ENCODE assay signal across 13 cellular contexts in genomic region chr2:221502270-221502973, GRCh38.
DNase-seq lines count a peak whose midpoint lies in the region; ATAC-seq, FAIRE-seq and TF ChIP-seq lines count a peak whose summit lies in the region.
"Had no signal": no experiment of that assay in that cellular context is flagged by ENCODE, and none has a peak within 500 bp of the region (broad histone marks: within the 10 kb centered on the region; RNA-seq: fewer than 3 reads in every experiment).

No MANE protein-coding gene starts in this region.

- no peak overlapping the region for H3K4ac ChIP-seq in neuronal stem cell (ENCODE audit: low read length)

- H2BK12ac ChIP-seq in neuronal stem cell (ENCODE audit: low read length): no peak overlapping the region

- H3K9ac ChIP-seq in neuronal stem cell (ENCODE audit: low read depth, low read length, poor library complexity): no peak overlapping the region

- H3K4me3 Mint-ChIP-seq in CD4-positive, CD25-positive, alpha-beta regulatory T cell: no peak overlapping the region
- H3K4me3 Mint-ChIP-seq in HFFc6: peak overlapping the region; percentile 69
- H3K4me3 Mint-ChIP-seq: activated CD8-positive, alpha-beta memory T cell treated with anti-CD3 and anti-CD28 coated beads, Interleukin-2, amount 10 ng/mL, durations not matched to agents 7 days and 5 days had no signal

- peaks cover 7% of the 10 kb centered on the region for H3K36me3 Mint-ChIP-seq in CD4-positive, CD25-positive, alpha-beta regulatory T cell
- H3K36me3 Mint-ChIP-seq in HFFc6 (ENCODE audit: low read depth): peaks cover 18% of the 10 kb centered on the region; the same call in 1 of the 2 replicates
- H3K36me3 Mint-ChIP-seq: activated CD8-positive, alpha-beta memory T cell treated with anti-CD3 and anti-CD28 coated beads, Interleukin-2, amount 10 ng/mL, durations not matched to agents 7 days and 5 days had no signal

- no peak overlapping the region for H2BK5ac ChIP-seq in neuronal stem cell (ENCODE audit: low read length)

- H4K8ac ChIP-seq in neuronal stem cell (ENCODE audit: low read depth, low read length): no peak overlapping the region

- peak overlapping the region in 2 of 3 donors; percentile 5 to 36 for H3K27ac Mint-ChIP-seq in CD4-positive, CD25-positive, alpha-beta regulatory T cell
- H3K27ac Mint-ChIP-seq in HFFc6: peak overlapping the region; percentile 70
- H3K27ac Mint-ChIP-seq: activated CD8-positive, alpha-beta memory T cell treated with anti-CD3 and anti-CD28 coated beads, Interleukin-2, amount 10 ng/mL, durations not matched to agents 7 days and 5 days had no signal

- H3K27me3 ChIP-seq in CD4-positive, CD25-positive, alpha-beta regulatory T cell (ENCODE audit: control insufficient read depth, insufficient read depth, low read length): no peaks in the 10 kb centered on the region
- H3K27me3 ChIP-seq in neuronal stem cell (ENCODE audit: control insufficient read depth in 3 of 3, insufficient read depth in 3 of 3, low read depth in 1 of 3, low read length in 3 of 3) (no peaks in the 10 kb centered on the region), esophagus muscularis mucosa (no peaks in the 10 kb centered on the region)

- no peak overlapping the region for H2AK5ac ChIP-seq in neuronal stem cell (ENCODE audit: low read depth, low read length)

- TF ChIP-seq CTCF in HFFc6 (IDR thresholded peaks at IDR 0.05) (no peak), choroid plexus epithelial cell (conservative IDR thresholded peaks at IDR 0.05; ENCODE audit: low read depth, low read length) (no peak), esophagus muscularis mucosa (IDR thresholded peaks at IDR 0.05) (no peak)

- WGBS in neuronal stem cell (ENCODE audit: extremely low coverage in 2 of 2, insufficient read length in 2 of 2, insufficient replicate concordance in 1 of 2), 2 donors: no CpG with 5 or more reads among the region's 8 CpGs
- WGBS in esophagus muscularis mucosa: 77% methylated on average over 8 of the region's 8 CpGs

- no peak overlapping the region for H4K91ac ChIP-seq in neuronal stem cell (ENCODE audit: low read depth, low read length, poor library complexity)

- H3K9me3 Mint-ChIP-seq in CD4-positive, CD25-positive, alpha-beta regulatory T cell: no peaks in the 10 kb centered on the region
- H3K9me3 Mint-ChIP-seq in HFFc6: no peaks in the 10 kb centered on the region

- H3K4me1 ChIP-seq in CD4-positive, CD25-positive, alpha-beta regulatory T cell (ENCODE audit: control insufficient read depth, insufficient read depth, low read length, poor library complexity, severe bottlenecking): no peaks in the 10 kb centered on the region
- H3K4me1 ChIP-seq in neuronal stem cell (ENCODE audit: control insufficient read depth in 2 of 2, insufficient read depth in 1 of 2, low read depth in 1 of 2, low read length in 2 of 2): peaks cover 15 to 19% of the 10 kb centered on the region in 2 donors
- no peaks in the 10 kb centered on the region for H3K4me1 ChIP-seq in esophagus muscularis mucosa

- H3K9me3 ChIP-seq in CD4-positive, CD25-positive, alpha-beta regulatory T cell (ENCODE audit: control insufficient read depth in 2 of 2, low read length in 2 of 2): no peaks in the 10 kb centered on the region
- H3K9me3 ChIP-seq in neuronal stem cell (replicated peaks in 1 of 2; ENCODE audit: control insufficient read depth in 2 of 2, insufficient read depth in 1 of 2, low read depth in 1 of 2, low read length in 2 of 2) (no peaks in the 10 kb centered on the region), esophagus muscularis mucosa (no peaks in the 10 kb centered on the region)

- no peak overlapping the region for H2AFZ ChIP-seq in neuronal stem cell (ENCODE audit: low read length)

- peaks cover 8 to 17% (median 13%) of the 10 kb centered on the region in 4 donors for H3K4me1 Mint-ChIP-seq in CD4-positive, CD25-positive, alpha-beta regulatory T cell
- peaks cover 34% of the 10 kb centered on the region for H3K4me1 Mint-ChIP-seq in HFFc6 (ENCODE audit: low read depth)

- H3K27me3 Mint-ChIP-seq in CD4-positive, CD25-positive, alpha-beta regulatory T cell: no peaks in the 10 kb centered on the region
- no peaks in the 10 kb centered on the region for H3K27me3 Mint-ChIP-seq in HFFc6 (ENCODE audit: insufficient read depth)
- H3K27me3 Mint-ChIP-seq: activated CD8-positive, alpha-beta memory T cell treated with anti-CD3 and anti-CD28 coated beads, Interleukin-2, amount 10 ng/mL, durations not matched to agents 7 days and 5 days had no signal

- H3K27ac ChIP-seq in CD4-positive, CD25-positive, alpha-beta regulatory T cell (ENCODE audit: insufficient read depth, low read length, poor library complexity, severe bottlenecking): no peak overlapping the region
- peak overlapping the region; percentile 20 for H3K27ac ChIP-seq in neuronal stem cell (replicated peaks; ENCODE audit: low read length)
- no peak overlapping the region for H3K27ac ChIP-seq in esophagus muscularis mucosa (replicated peaks in 1 of 4)

- FAIRE-seq in GM12891 (lab: Jason Lieb, UNC): no peak
- FAIRE-seq: G401.6 had no signal

- ATAC-seq in CD4-positive, CD25-positive, alpha-beta regulatory T cell (ENCODE audit: low read depth in 2 of 2): no peak
- no peak for ATAC-seq in HG02678 (IDR thresholded peaks at IDR 0.05; ENCODE audit: unreplicated experiment)
- ATAC-seq: activated CD8-positive, alpha-beta memory T cell treated with anti-CD3 and anti-CD28 coated beads, Interleukin-2, amount 10 ng/mL, durations not matched to agents 7 days and 5 days had no signal

- no peak overlapping the region for H2BK15ac ChIP-seq in neuronal stem cell (ENCODE audit: low read length)

- H2BK120ac ChIP-seq in neuronal stem cell (ENCODE audit: low read depth, low read length): no peak overlapping the region

- intact Hi-C loops in esophagus muscularis mucosa (cut with DNase I): no loop called here

- H3K18ac ChIP-seq in neuronal stem cell (ENCODE audit: low read length): no peak overlapping the region

- no peak for TF ChIP-seq EP300 in esophagus muscularis mucosa (IDR thresholded peaks at IDR 0.05)

- no peak overlapping the region for H3K4me2 ChIP-seq in neuronal stem cell (ENCODE audit: insufficient read depth, low read length, poor library complexity, severe bottlenecking)

- peaks cover 3% of the 10 kb centered on the region for H3K36me3 ChIP-seq in CD4-positive, CD25-positive, alpha-beta regulatory T cell (ENCODE audit: control insufficient read depth, insufficient read depth, low read length)
- H3K36me3 ChIP-seq in neuronal stem cell (replicated peaks in 1 of 2; ENCODE audit: control insufficient read depth in 2 of 2, insufficient read depth in 2 of 2, low read length in 2 of 2) (peaks cover 0 to 4% of the 10 kb centered on the region in 2 donors), esophagus muscularis mucosa (no peaks in the 10 kb centered on the region)

- DNase-seq in CD4-positive, CD25-positive, alpha-beta regulatory T cell: no peak
- peak; percentile 48 for DNase-seq in HFFc6
- DNase-seq in choroid plexus epithelial cell (ENCODE audit: low read depth): peak; percentile 46
- no peak for DNase-seq in neuronal stem cell (ENCODE audit: low spot score)
- DNase-seq in NCI-H524 treated with DMSO at 0.1 percent for 48 hours (lab: John Stamatoyannopoulos, UW): no peak
- DNase-seq in GM12891 (ENCODE audit: insufficient read length, low spot score): no peak
- DNase-seq in esophagus muscularis mucosa (ENCODE audit: extremely low spot score): no peak
- DNase-seq: activated CD8-positive, alpha-beta memory T cell treated with anti-CD3 and anti-CD28 coated beads, Interleukin-2, amount 10 ng/mL, durations not matched to agents 7 days and 5 days; NCI-H2171; right cardiac atrium; substantia nigra had no signal

- H3K4me3 ChIP-seq in CD4-positive, CD25-positive, alpha-beta regulatory T cell (ENCODE audit: low read depth, low read length): no peak overlapping the region
- H3K4me3 ChIP-seq in choroid plexus epithelial cell (ENCODE audit: low read depth, low read length): no peak overlapping the region
- H3K4me3 ChIP-seq in neuronal stem cell (ENCODE audit: low read length in 2 of 2): no peak overlapping the region
- H3K4me3 ChIP-seq in esophagus muscularis mucosa: no peak overlapping the region

- TF ChIP-seq POLR2A in GM12891 (IDR thresholded peaks at IDR 0.05; ENCODE audit: low read depth, low read length): no peak
- TF ChIP-seq POLR2A in esophagus muscularis mucosa (IDR thresholded peaks at IDR 0.05; ENCODE audit: low read depth): no peak

- no peak overlapping the region for H3K14ac ChIP-seq in neuronal stem cell (ENCODE audit: low read length)

- H3K79me1 ChIP-seq in neuronal stem cell (ENCODE audit: low read depth, low read length): no peaks in the 10 kb centered on the region

- H3K23ac ChIP-seq in neuronal stem cell (ENCODE audit: low read depth, low read length, poor library complexity): no peak overlapping the region

TF ChIP-seq in GM12891, 5 proteins besides CTCF, POLR2A, EP300 and RAD21:
- TF ChIP-seq TAF1 (IDR thresholded peaks at IDR 0.05; ENCODE audit: low read depth, low read length) (no peak), SPI1 (IDR thresholded peaks at IDR 0.05; ENCODE audit: low read depth, low read length) (no peak), POLR2AphosphoS5 (IDR thresholded peaks at IDR 0.05; ENCODE audit: low read depth, low read length) (no peak), POU2F2 (IDR thresholded peaks at IDR 0.05; ENCODE audit: low read depth, low read length) (no peak), PAX5 (IDR thresholded peaks at IDR 0.05; ENCODE audit: insufficient read depth, low read length, severe bottlenecking) (no peak)

Comparison
In these comparisons a context has a peak if more than half of its experiments do, and no peak if none do; other contexts are left out.
1. DNase-seq: peak in HFFc6 (single experiment) and choroid plexus epithelial cell (single experiment); none in CD4-positive, CD25-positive, alpha-beta regulatory T cell (0 of 3), neuronal stem cell (single experiment), NCI-H524 treated with DMSO at 0.1 percent for 48 hours (single experiment), GM12891 (single experiment) and esophagus muscularis mucosa (single experiment).